Comparison of ENCODE assay signal across 1 cellular context in genomic region chr3:158644345-158644908, GRCh38.
A peak's percentile ranks its signal among the peaks of the same experiment; 100 is the strongest.
TF ChIP-seq lines count a peak whose summit lies in the region.

GFM1 (plus strand) TSS chr3:158644527; CDS start chr3:158644635, 108 bp downstream.

TF ChIP-seq in GM12878, 131 proteins besides CTCF, POLR2A, EP300 and RAD21 (continued from another document and continues in another):
- TF ChIP-seq ATF2 (IDR thresholded peaks at IDR 0.05; ENCODE audit: low read length) (peak; percentile 43; the same call in 1 of the 2 replicates), NBN (IDR thresholded peaks at IDR 0.05) (peak; percentile 93), NR2C1 (IDR thresholded peaks at IDR 0.05) (peak; percentile 100), STAT1 (conservative IDR thresholded peaks at IDR 0.05) (no peak), NFXL1 (IDR thresholded peaks at IDR 0.05; ENCODE audit: borderline replicate concordance) (no peak), JUND (IDR thresholded peaks at IDR 0.05; ENCODE audit: low read depth, low read length) (no peak), SMARCA5 (IDR thresholded peaks at IDR 0.05) (peak; percentile 51; the same call in 1 of the 2 replicates), PAX8 (IDR thresholded peaks at IDR 0.05) (no peak), HCFC1 (IDR thresholded peaks at IDR 0.05; ENCODE audit: low read length) (peak; percentile 84), SIX5 (IDR thresholded peaks at IDR 0.05; ENCODE audit: low read depth, low read length, severe bottlenecking) (peak; percentile 66), FOS (IDR thresholded peaks at IDR 0.05; ENCODE audit: borderline replicate concordance, extremely low read depth, insufficient read length) (no peak), LARP7 (IDR thresholded peaks at IDR 0.05) (peak; percentile 74), MYC (IDR thresholded peaks at IDR 0.05; ENCODE audit: insufficient read depth, insufficient read length, insufficient replicate concordance, low read length, severe bottlenecking) (peak; percentile 67), IRF5 (IDR thresholded peaks at IDR 0.05; ENCODE audit: borderline replicate concordance) (no peak), SMAD1 (IDR thresholded peaks at IDR 0.05; ENCODE audit: low read depth, partially characterized antibody) (no peak), CREM (IDR thresholded peaks at IDR 0.05; ENCODE audit: low read depth) (peak; percentile 85), PBX3 (IDR thresholded peaks at IDR 0.05; ENCODE audit: insufficient replicate concordance, low read depth, low read length) (peak; percentile 90), RB1 (IDR thresholded peaks at IDR 0.05; ENCODE audit: borderline replicate concordance) (peak; percentile 79; the same call in 1 of the 2 replicates), CREB1 (IDR thresholded peaks at IDR 0.05; ENCODE audit: low read depth) (peak; percentile 77), SUZ12 (IDR thresholded peaks at IDR 0.05; ENCODE audit: unreplicated experiment) (no peak), SMAD5 (IDR thresholded peaks at IDR 0.05; ENCODE audit: low read depth) (peak; percentile 66; the same call in 1 of the 2 replicates), PAX5 (IDR thresholded peaks at IDR 0.05; ENCODE audit: borderline replicate concordance, low read depth, low read length) (peak; percentile 77; the same call in 1 of the 2 replicates), TCF3 (IDR thresholded peaks at IDR 0.05; ENCODE audit: borderline replicate concordance, insufficient read depth, low read depth, low read length) (no peak), NFIC (IDR thresholded peaks at IDR 0.05; ENCODE audit: low read depth, low read length) (peak; percentile 25; the same call in 1 of the 2 replicates), CHD2 (IDR thresholded peaks at IDR 0.05; ENCODE audit: borderline replicate concordance, low read depth, low read length) (peak; percentile 72; the same call in 1 of the 2 replicates), MTA2 (IDR thresholded peaks at IDR 0.05; ENCODE audit: low read depth) (peak; percentile 94), PML (IDR thresholded peaks at IDR 0.05; ENCODE audit: low read length) (peak; percentile 83), GABPA (IDR thresholded peaks at IDR 0.05; ENCODE audit: low read depth) (peak; percentile 98), ESRRA (IDR thresholded peaks at IDR 0.05; ENCODE audit: low read length) (peak; percentile 66; the same call in 1 of the 2 replicates), CBX3 (IDR thresholded peaks at IDR 0.05; ENCODE audit: borderline replicate concordance, low read depth) (no peak), ZBTB4 (CRISPR knock-in tag; IDR thresholded peaks at IDR 0.05) (no peak), NRF1 (conservative IDR thresholded peaks at IDR 0.05; ENCODE audit: low read depth, low read length) (no peak), STAT3 (IDR thresholded peaks at IDR 0.05; ENCODE audit: low read depth, low read length) (no peak), ZNF622 (IDR thresholded peaks at IDR 0.05) (no peak), RCOR1 (conservative IDR thresholded peaks at IDR 0.05; ENCODE audit: low read depth, low read length) (no peak), ETV6 (conservative IDR thresholded peaks at IDR 0.05 in 1 of 2, IDR thresholded peaks at IDR 0.05 in 1 of 2; ENCODE audit: borderline replicate concordance in 1 of 2, low read depth in 1 of 2) (peak in 1 of 2 experiments; percentile 60; a peak in 1 of 4 replicates), SMC3 (IDR thresholded peaks at IDR 0.05; ENCODE audit: borderline replicate concordance, low read length) (peak; percentile 31; the same call in 1 of the 2 replicates), ASH2L (IDR thresholded peaks at IDR 0.05; ENCODE audit: borderline replicate concordance, low read depth) (peak; percentile 97; the same call in 1 of the 2 replicates), E2F4 (IDR thresholded peaks at IDR 0.05; ENCODE audit: low read depth, low read length) (no peak), RFX5 (IDR thresholded peaks at IDR 0.05; ENCODE audit: low read depth, low read length) (0 out of 2 replicates have a peak, but pooled peaks have one; percentile 36), DPF2 (IDR thresholded peaks at IDR 0.05) (peak; percentile 56; the same call in 1 of the 2 replicates)
- TF ChIP-seq, protein P1, sequence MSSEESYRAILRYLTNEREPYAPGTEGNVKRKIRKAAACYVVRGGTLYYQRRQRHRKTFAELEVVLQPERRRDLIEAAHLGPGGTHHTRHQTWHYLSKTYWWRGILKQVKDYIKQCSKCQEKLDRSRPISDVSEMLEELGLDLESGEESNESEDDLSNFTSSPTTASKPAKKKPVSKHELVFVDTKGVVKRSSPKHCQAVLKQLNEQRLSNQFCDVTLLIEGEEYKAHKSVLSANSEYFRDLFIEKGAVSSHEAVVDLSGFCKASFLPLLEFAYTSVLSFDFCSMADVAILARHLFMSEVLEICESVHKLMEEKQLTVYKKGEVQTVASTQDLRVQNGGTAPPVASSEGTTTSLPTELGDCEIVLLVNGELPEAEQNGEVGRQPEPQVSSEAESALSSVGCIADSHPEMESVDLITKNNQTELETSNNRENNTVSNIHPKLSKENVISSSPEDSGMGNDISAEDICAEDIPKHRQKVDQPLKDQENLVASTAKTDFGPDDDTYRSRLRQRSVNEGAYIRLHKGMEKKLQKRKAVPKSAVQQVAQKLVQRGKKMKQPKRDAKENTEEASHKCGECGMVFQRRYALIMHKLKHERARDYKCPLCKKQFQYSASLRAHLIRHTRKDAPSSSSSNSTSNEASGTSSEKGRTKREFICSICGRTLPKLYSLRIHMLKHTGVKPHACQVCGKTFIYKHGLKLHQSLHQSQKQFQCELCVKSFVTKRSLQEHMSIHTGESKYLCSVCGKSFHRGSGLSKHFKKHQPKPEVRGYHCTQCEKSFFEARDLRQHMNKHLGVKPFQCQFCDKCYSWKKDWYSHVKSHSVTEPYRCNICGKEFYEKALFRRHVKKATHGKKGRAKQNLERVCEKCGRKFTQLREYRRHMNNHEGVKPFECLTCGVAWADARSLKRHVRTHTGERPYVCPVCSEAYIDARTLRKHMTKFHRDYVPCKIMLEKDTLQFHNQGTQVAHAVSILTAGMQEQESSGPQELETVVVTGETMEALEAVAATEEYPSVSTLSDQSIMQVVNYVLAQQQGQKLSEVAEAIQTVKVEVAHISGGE (CRISPR knock-in tag; IDR thresholded peaks at IDR 0.05), result peak; percentile 54
- TF ChIP-seq, protein P2, sequence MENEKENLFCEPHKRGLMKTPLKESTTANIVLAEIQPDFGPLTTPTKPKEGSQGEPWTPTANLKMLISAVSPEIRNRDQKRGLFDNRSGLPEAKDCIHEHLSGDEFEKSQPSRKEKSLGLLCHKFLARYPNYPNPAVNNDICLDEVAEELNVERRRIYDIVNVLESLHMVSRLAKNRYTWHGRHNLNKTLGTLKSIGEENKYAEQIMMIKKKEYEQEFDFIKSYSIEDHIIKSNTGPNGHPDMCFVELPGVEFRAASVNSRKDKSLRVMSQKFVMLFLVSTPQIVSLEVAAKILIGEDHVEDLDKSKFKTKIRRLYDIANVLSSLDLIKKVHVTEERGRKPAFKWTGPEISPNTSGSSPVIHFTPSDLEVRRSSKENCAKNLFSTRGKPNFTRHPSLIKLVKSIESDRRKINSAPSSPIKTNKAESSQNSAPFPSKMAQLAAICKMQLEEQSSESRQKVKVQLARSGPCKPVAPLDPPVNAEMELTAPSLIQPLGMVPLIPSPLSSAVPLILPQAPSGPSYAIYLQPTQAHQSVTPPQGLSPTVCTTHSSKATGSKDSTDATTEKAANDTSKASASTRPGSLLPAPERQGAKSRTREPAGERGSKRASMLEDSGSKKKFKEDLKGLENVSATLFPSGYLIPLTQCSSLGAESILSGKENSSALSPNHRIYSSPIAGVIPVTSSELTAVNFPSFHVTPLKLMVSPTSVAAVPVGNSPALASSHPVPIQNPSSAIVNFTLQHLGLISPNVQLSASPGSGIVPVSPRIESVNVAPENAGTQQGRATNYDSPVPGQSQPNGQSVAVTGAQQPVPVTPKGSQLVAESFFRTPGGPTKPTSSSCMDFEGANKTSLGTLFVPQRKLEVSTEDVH (IDR thresholded peaks at IDR 0.05; ENCODE audit: low read depth, partially characterized antibody), result peak; percentile 73
- TF ChIP-seq, protein P3, sequence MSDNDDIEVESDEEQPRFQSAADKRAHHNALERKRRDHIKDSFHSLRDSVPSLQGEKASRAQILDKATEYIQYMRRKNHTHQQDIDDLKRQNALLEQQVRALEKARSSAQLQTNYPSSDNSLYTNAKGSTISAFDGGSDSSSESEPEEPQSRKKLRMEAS (IDR thresholded peaks at IDR 0.05; ENCODE audit: low read depth, low read length), result peak; percentile 93
- TF ChIP-seq, protein P4, sequence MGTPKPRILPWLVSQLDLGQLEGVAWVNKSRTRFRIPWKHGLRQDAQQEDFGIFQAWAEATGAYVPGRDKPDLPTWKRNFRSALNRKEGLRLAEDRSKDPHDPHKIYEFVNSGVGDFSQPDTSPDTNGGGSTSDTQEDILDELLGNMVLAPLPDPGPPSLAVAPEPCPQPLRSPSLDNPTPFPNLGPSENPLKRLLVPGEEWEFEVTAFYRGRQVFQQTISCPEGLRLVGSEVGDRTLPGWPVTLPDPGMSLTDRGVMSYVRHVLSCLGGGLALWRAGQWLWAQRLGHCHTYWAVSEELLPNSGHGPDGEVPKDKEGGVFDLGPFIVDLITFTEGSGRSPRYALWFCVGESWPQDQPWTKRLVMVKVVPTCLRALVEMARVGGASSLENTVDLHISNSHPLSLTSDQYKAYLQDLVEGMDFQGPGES (IDR thresholded peaks at IDR 0.05), result 0 out of 2 replicates have a peak, but pooled peaks have one; percentile 17
